Comparison of ENCODE assay signal across 12 cellular contexts in the genomic region with DNA sequence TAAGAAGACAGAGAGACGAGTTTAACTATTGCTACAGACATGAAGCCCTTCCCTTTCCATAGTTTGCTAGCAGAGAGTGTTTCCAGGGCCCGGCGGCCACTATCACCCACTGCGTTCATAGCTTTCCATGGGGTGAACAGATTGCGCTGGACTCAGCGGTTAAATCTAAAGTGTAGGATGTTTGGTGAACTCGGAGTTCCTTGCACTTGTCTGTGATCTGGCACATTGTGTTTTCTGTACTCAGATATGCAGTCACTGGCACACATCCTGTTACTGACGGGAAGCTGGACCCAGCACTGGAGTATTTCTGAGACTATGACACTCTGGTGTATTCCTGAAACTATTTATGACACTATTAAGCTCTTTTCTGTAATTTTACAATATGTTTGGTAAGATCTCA. TPM values are rescaled to one million over a fixed set of nuclear protein-coding genes. Genes with fewer than 3 reads are reported as not detected.
DNase-seq lines count a peak whose midpoint lies in the region; ATAC-seq and TF ChIP-seq lines count a peak whose summit lies in the region.
"Had no signal": no experiment of that assay in that cellular context is flagged by ENCODE, and none has a peak within 500 bp of the region (broad histone marks: within the 10 kb centered on the region; RNA-seq: fewer than 3 reads in every experiment).

No MANE protein-coding gene starts in this region.

- in situ Hi-C loops in astrocyte of the spinal cord (cut with HindIII; ENCODE audit: low sequenced_read_pairs), result no loop called here

- peaks cover 43% of the 10 kb centered on the region for H3F3A ChIP-seq in smooth muscle cell (ENCODE audit: low read depth)

- peaks cover 96% of the 10 kb centered on the region for H3K79me2 ChIP-seq in smooth muscle cell (ENCODE audit: low read depth)

- peaks cover 38% of the 10 kb centered on the region for H3K36me3 Mint-ChIP-seq in T-helper 1 cell treated with Interleukin-12 subunit alpha and Interleukin-12 subunit beta and Interleukin-4 antibody, amounts not matched to agents 30 μg/mL and 1 μg/mL, for 36 hours (ENCODE audit: low read depth)

- H2AFZ ChIP-seq in smooth muscle cell (ENCODE audit: low read depth), result no peak overlapping the region

- H3K4me3 ChIP-seq in astrocyte of the spinal cord (ENCODE audit: low read depth, low read length) (no peak overlapping the region), right cardiac atrium (ENCODE audit: low read length) (no peak overlapping the region), smooth muscle cell (no peak overlapping the region)

- H3K4me3 Mint-ChIP-seq in T-helper 1 cell treated with Interleukin-12 subunit alpha and Interleukin-12 subunit beta and Interleukin-4 antibody, amounts not matched to agents 30 μg/mL and 1 μg/mL, for 36 hours, result peak overlapping the region; percentile 12

- H3K4me2 ChIP-seq in smooth muscle cell, result peak overlapping the region; percentile 15

- DNase-seq in T-helper 1 cell (no peak), astrocyte of the spinal cord (ENCODE audit: low read depth, low spot score) (peak; percentile 65), right cardiac atrium (peak in 2 of 3 donors; percentile 31 to 80), smooth muscle cell (lab: John Stamatoyannopoulos, UW; ENCODE audit: unreplicated experiment) (no peak), NCI-H2081 treated with DMSO at 0.1 percent for 48 hours (lab: John Stamatoyannopoulos, UW) (no peak)
- DNase-seq: NCI-H446; stimulated activated CD4-positive, alpha-beta T cell treated with anti-CD3 and anti-CD28 coated beads, Interleukin-15, amount 100 ng/mL, for 24 hours had no signal

- WGBS in right cardiac atrium, result 26% methylated on average over 8 of the region's 8 CpGs
- WGBS in smooth muscle cell (ENCODE audit: low lambda C conversion rate), result 56% methylated on average over 8 of the region's 8 CpGs

- H3K9me3 Mint-ChIP-seq in T-helper 1 cell treated with Interleukin-12 subunit alpha and Interleukin-12 subunit beta and Interleukin-4 antibody, amounts not matched to agents 30 μg/mL and 1 μg/mL, for 36 hours, result peaks cover 7% of the 10 kb centered on the region

- H3K36me3 ChIP-seq in smooth muscle cell (ENCODE audit: low read depth), result no peaks in the 10 kb centered on the region

- H3K27ac ChIP-seq in right cardiac atrium (ENCODE audit: low read length) (peak overlapping the region; percentile 97), smooth muscle cell (ENCODE audit: low read depth) (peak overlapping the region; percentile 97)
- H3K27ac ChIP-seq: 22Rv1 had no signal

- H3K27me3 ChIP-seq in right cardiac atrium (ENCODE audit: control insufficient read depth, insufficient read depth) (no peaks in the 10 kb centered on the region), smooth muscle cell (ENCODE audit: low read depth) (no peaks in the 10 kb centered on the region)

- peaks cover 95% of the 10 kb centered on the region for H4K20me1 ChIP-seq in smooth muscle cell (ENCODE audit: low read depth)

- H3K27ac Mint-ChIP-seq in T-helper 1 cell treated with Interleukin-12 subunit alpha and Interleukin-12 subunit beta and Interleukin-4 antibody, amounts not matched to agents 30 μg/mL and 1 μg/mL, for 36 hours, result peak overlapping the region; percentile 54

- H3K27me3 Mint-ChIP-seq in T-helper 1 cell treated with Interleukin-12 subunit alpha and Interleukin-12 subunit beta and Interleukin-4 antibody, amounts not matched to agents 30 μg/mL and 1 μg/mL, for 36 hours (ENCODE audit: low read depth), result no peaks in the 10 kb centered on the region

- ATAC-seq in right cardiac atrium (peak; percentile 80 to 82), HG03095 (IDR thresholded peaks at IDR 0.05; ENCODE audit: unreplicated experiment) (no peak), GM18861 (IDR thresholded peaks at IDR 0.05; ENCODE audit: unreplicated experiment) (no peak)

- peak overlapping the region; percentile 20 for H3K9ac ChIP-seq in smooth muscle cell (ENCODE audit: low read depth)

- intact Hi-C loops in right cardiac atrium (cut with DNase I), result no loop called here

- H3K4me1 ChIP-seq in right cardiac atrium (ENCODE audit: control insufficient read depth, insufficient read depth, low read length) (peaks cover 70% of the 10 kb centered on the region), smooth muscle cell (ENCODE audit: low read depth) (peaks cover 22% of the 10 kb centered on the region)

- H3K9me3 ChIP-seq in right cardiac atrium (ENCODE audit: control insufficient read depth, low read length) (no peaks in the 10 kb centered on the region), smooth muscle cell (replicated peaks; ENCODE audit: low read depth) (no peaks in the 10 kb centered on the region)

- H3K4me1 Mint-ChIP-seq in T-helper 1 cell treated with Interleukin-12 subunit alpha and Interleukin-12 subunit beta and Interleukin-4 antibody, amounts not matched to agents 30 μg/mL and 1 μg/mL, for 36 hours (ENCODE audit: low read depth), result peaks cover 86% of the 10 kb centered on the region

- TF ChIP-seq CTCF in astrocyte of the spinal cord (IDR thresholded peaks at IDR 0.05; ENCODE audit: low read depth, low read length) (no peak), smooth muscle cell (IDR thresholded peaks at IDR 0.05; ENCODE audit: borderline replicate concordance, insufficient read depth, poor library complexity, severe bottlenecking) (no peak)

RNA-seq across cellular contexts. Expression of a gene that starts 13.9 kb away (rescaled TPM):
- total RNA-seq in right cardiac atrium, result 100 to 1,000 TPM; 230 to 368 (median 290) TPM
- 387 TPM for polyA plus RNA-seq in right cardiac atrium
- 647 and 726 TPM in 2 replicates for total RNA-seq in smooth muscle cell
- polyA plus RNA-seq in smooth muscle cell, result 1,194 and 1,373 TPM in 2 replicates

RNA-seq across cellular contexts. Expression of a gene that starts 46.8 kb away (rescaled TPM):
- 1 to 10 TPM in 3 of 4 donors, under 1 TPM in 1; 0.79 to 1.6 (median 1.0) TPM for total RNA-seq in right cardiac atrium
- 0.43 TPM for polyA plus RNA-seq in right cardiac atrium
- 1.1 and 2.6 TPM in 2 replicates for total RNA-seq in smooth muscle cell
- 1.3 and 3.6 TPM in 2 replicates for polyA plus RNA-seq in smooth muscle cell
- total RNA-seq: temporal lobe had no signal

Comparison
In these comparisons a context has a peak if more than half of its experiments do, and no peak if none do; other contexts are left out.
1. DNase-seq: peak in astrocyte of the spinal cord (single experiment) and right cardiac atrium (2 of 3); none in T-helper 1 cell (0 of 5), smooth muscle cell (single experiment) and NCI-H2081 treated with DMSO at 0.1 percent for 48 hours (single experiment).
2. ATAC-seq: peak in right cardiac atrium (2 of 2); none in HG03095 (single experiment) and GM18861 (single experiment).